In the genomic region with DNA sequence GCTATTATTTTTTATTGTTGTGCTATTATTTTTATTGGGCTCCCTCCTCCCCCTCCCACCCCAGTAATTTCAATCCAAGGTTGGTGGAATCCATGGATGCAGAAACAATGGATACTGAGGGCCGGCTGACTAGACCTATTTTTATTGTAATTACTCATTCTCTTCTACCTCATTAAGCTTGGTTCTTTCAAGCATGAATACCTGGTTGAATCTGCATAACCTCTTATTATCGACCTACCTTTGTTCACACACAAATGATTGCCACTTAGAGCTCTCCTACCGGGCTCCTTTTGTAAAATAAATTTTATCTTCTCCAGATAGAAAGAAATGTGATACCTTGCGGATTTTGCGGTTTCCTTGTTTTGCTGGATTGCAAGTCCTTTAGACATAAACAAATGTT, we compare ENCODE assay signal across 13 cellular contexts. TPM values are rescaled to one million over a fixed set of nuclear protein-coding genes. Genes with fewer than 3 reads are reported as not detected.
DNase-seq lines count a peak whose midpoint lies in the region; ATAC-seq, FAIRE-seq and TF ChIP-seq lines count a peak whose summit lies in the region.
"Had no signal": no experiment of that assay in that cellular context is flagged by ENCODE, and none has a peak within 500 bp of the region (broad histone marks: within the 10 kb centered on the region; RNA-seq: fewer than 3 reads in every experiment).

No MANE protein-coding gene starts in this region.

- H3K27ac Mint-ChIP-seq in activated CD8-positive, alpha-beta T cell treated with anti-CD3 and anti-CD28 coated beads for 36 hours = peak overlapping the region; percentile 73
- H3K27ac Mint-ChIP-seq in activated CD8-positive, alpha-beta T cell treated with anti-CD3 and anti-CD28 coated beads, Interleukin-2, amount 10 ng/mL, durations not matched to agents 7 days and 5 days = no peak overlapping the region

- no peak for TF ChIP-seq CTCF in activated CD8-positive, alpha-beta T cell treated with anti-CD3 and anti-CD28 coated beads for 36 hours (IDR thresholded peaks at IDR 0.05)
- TF ChIP-seq CTCF in RWPE2 (IDR thresholded peaks at IDR 0.05; ENCODE audit: poor library complexity, severe bottlenecking) (no peak), thyroid gland (IDR thresholded peaks at IDR 0.05) (no peak)

- peaks cover 73% of the 10 kb centered on the region for H3K4me1 Mint-ChIP-seq in activated CD8-positive, alpha-beta T cell treated with anti-CD3 and anti-CD28 coated beads for 36 hours (ENCODE audit: low read depth)
- H3K4me1 Mint-ChIP-seq in activated CD8-positive, alpha-beta T cell treated with anti-CD3 and anti-CD28 coated beads, Interleukin-2, amount 10 ng/mL, durations not matched to agents 7 days and 5 days (ENCODE audit: low read depth) = peaks cover 48% of the 10 kb centered on the region

- POLR2A ChIA-PET in activated CD8-positive, alpha-beta T cell treated with anti-CD3 and anti-CD28 coated beads for 36 hours (lab: Charles Lee) = interaction anchor here (1.2 kb wide), 1 partner anchor 19 kb away, joined by 3 read pairs; no protein-coding TSS in a partner anchor
- POLR2A ChIA-PET in activated CD8-positive, alpha-beta T cell treated with anti-CD3 and anti-CD28 coated beads, Interleukin-2, amount 10 ng/mL, durations not matched to agents 7 days and 5 days (lab: Charles Lee) = no interaction called here

- H3K27me3 Mint-ChIP-seq in activated CD8-positive, alpha-beta T cell treated with anti-CD3 and anti-CD28 coated beads for 36 hours = no peaks in the 10 kb centered on the region
- no peaks in the 10 kb centered on the region for H3K27me3 Mint-ChIP-seq in activated CD8-positive, alpha-beta T cell treated with anti-CD3 and anti-CD28 coated beads, Interleukin-2, amount 10 ng/mL, durations not matched to agents 7 days and 5 days (ENCODE audit: low read depth)

- no peak for ATAC-seq in activated CD8-positive, alpha-beta T cell treated with anti-CD3 and anti-CD28 coated beads for 36 hours
- no peak for ATAC-seq in activated CD8-positive, alpha-beta T cell treated with anti-CD3 and anti-CD28 coated beads, Interleukin-2, amount 10 ng/mL, durations not matched to agents 7 days and 5 days
- ATAC-seq in RWPE2 (ENCODE audit: low read depth) = no peak
- ATAC-seq in HG02588 (IDR thresholded peaks at IDR 0.05; ENCODE audit: unreplicated experiment) = no peak
- ATAC-seq: left cardiac atrium had no signal

- peaks cover 50% of the 10 kb centered on the region for H3K4me1 ChIP-seq in RWPE2 (ENCODE audit: insufficient read depth, poor library complexity, severe bottlenecking)
- H3K4me1 ChIP-seq in thyroid gland = peaks cover 29 to 54% of the 10 kb centered on the region in 2 donors

- TF ChIP-seq POLR2A in thyroid gland (IDR thresholded peaks at IDR 0.05) = no peak

- H3K36me3 ChIP-seq in RWPE2 (ENCODE audit: low read depth) = no peaks in the 10 kb centered on the region
- H3K36me3 ChIP-seq in thyroid gland = no peaks in the 10 kb centered on the region

- H3K4me3 ChIP-seq in RWPE2 (ENCODE audit: severe bottlenecking) (no peak overlapping the region), thyroid gland (replicated peaks in 1 of 3) (no peak overlapping the region)

- H3K9me3 ChIP-seq in RWPE2 (ENCODE audit: severe bottlenecking) = no peaks in the 10 kb centered on the region
- no peaks in the 10 kb centered on the region for H3K9me3 ChIP-seq in thyroid gland

- no peak for DNase-seq in activated CD8-positive, alpha-beta T cell treated with anti-CD3 and anti-CD28 coated beads for 36 hours
- no peak for DNase-seq in activated CD8-positive, alpha-beta T cell treated with anti-CD3 and anti-CD28 coated beads, Interleukin-2, amount 10 ng/mL, durations not matched to agents 7 days and 5 days
- DNase-seq in RWPE2 (ENCODE audit: low spot score) (no peak), thyroid gland (no peak), 8988T (no peak), RPMI8226 (no peak)
- DNase-seq: left cardiac atrium; NCI-H1694 treated with DMSO at 0.1 percent for 48 hours; stimulated activated CD4-positive, alpha-beta T cell treated with anti-CD3 and anti-CD28 coated beads, Interleukin-2, amount 100 ng/mL, for 24 hours; stimulated activated naive CD4-positive, alpha-beta T cell had no signal

- H3K27me3 ChIP-seq in RWPE2 (ENCODE audit: insufficient read depth, poor library complexity, severe bottlenecking) (no peaks in the 10 kb centered on the region), thyroid gland (no peaks in the 10 kb centered on the region)

- intact Hi-C loops in activated CD8-positive, alpha-beta T cell treated with anti-CD3 and anti-CD28 coated beads for 36 hours (cut with micrococcal nuclease) = no loop called here
- intact Hi-C loops in thyroid gland (cut with DNase I) = loop anchor here (10.0 kb wide), 1 partner anchor 612 kb away; no protein-coding TSS in a partner anchor

- H3K9me3 Mint-ChIP-seq in activated CD8-positive, alpha-beta T cell treated with anti-CD3 and anti-CD28 coated beads for 36 hours = no peaks in the 10 kb centered on the region
- no peaks in the 10 kb centered on the region for H3K9me3 Mint-ChIP-seq in activated CD8-positive, alpha-beta T cell treated with anti-CD3 and anti-CD28 coated beads, Interleukin-2, amount 10 ng/mL, durations not matched to agents 7 days and 5 days (ENCODE audit: insufficient read depth)
- H3K9me3 Mint-ChIP-seq: neural crest cell had no signal

- peak overlapping the region; percentile 95 for H3K27ac ChIP-seq in RWPE2 (ENCODE audit: poor library complexity, severe bottlenecking)
- H3K27ac ChIP-seq in thyroid gland = peak overlapping the region; percentile 1 to 58 (median 34)

- no peaks in the 10 kb centered on the region for H3K36me3 Mint-ChIP-seq in activated CD8-positive, alpha-beta T cell treated with anti-CD3 and anti-CD28 coated beads for 36 hours (ENCODE audit: low read depth)
- H3K36me3 Mint-ChIP-seq in activated CD8-positive, alpha-beta T cell treated with anti-CD3 and anti-CD28 coated beads, Interleukin-2, amount 10 ng/mL, durations not matched to agents 7 days and 5 days (ENCODE audit: low read depth) = no peaks in the 10 kb centered on the region

- peak; percentile 84 for FAIRE-seq in islet of Langerhans (lab: Jason Lieb, UNC)

- 63 to 65% methylated on average over 5 of the region's 5 CpGs for WGBS in thyroid gland, 2 donors

- H3K4me3 Mint-ChIP-seq in activated CD8-positive, alpha-beta T cell treated with anti-CD3 and anti-CD28 coated beads for 36 hours = no peak overlapping the region
- H3K4me3 Mint-ChIP-seq in activated CD8-positive, alpha-beta T cell treated with anti-CD3 and anti-CD28 coated beads, Interleukin-2, amount 10 ng/mL, durations not matched to agents 7 days and 5 days = no peak overlapping the region
- H3K4me3 Mint-ChIP-seq: neural crest cell had no signal

- CTCF ChIA-PET in activated CD8-positive, alpha-beta T cell treated with anti-CD3 and anti-CD28 coated beads for 36 hours (lab: Charles Lee) = interaction anchor here (3.1 kb wide), 1 partner anchor 179 kb away, joined by 17 read pairs; no protein-coding TSS in a partner anchor
- CTCF ChIA-PET in activated CD8-positive, alpha-beta T cell treated with anti-CD3 and anti-CD28 coated beads, Interleukin-2, amount 10 ng/mL, durations not matched to agents 7 days and 5 days (lab: Charles Lee) = interaction anchor here (0.9 to 12.9 kb wide), 5 partner anchors 35 to 176 kb away, joined by 3 to 207 read pairs (median 3); no protein-coding TSS in a partner anchor

RNA-seq across cellular contexts. Expression of a gene that starts 31.6 kb away (rescaled TPM):
- total RNA-seq in activated CD8-positive, alpha-beta T cell treated with anti-CD3 and anti-CD28 coated beads for 36 hours = 1 to 10 TPM; 3.8 to 4.0 TPM
- total RNA-seq in activated CD8-positive, alpha-beta T cell treated with anti-CD3 and anti-CD28 coated beads, Interleukin-2, amount 10 ng/mL, durations not matched to agents 7 days and 5 days = 1 to 10 TPM; 7.1 to 7.5 TPM
- 10 to 100 TPM; 46.8 to 74.9 (median 56.5) TPM for total RNA-seq in thyroid gland

RNA-seq across cellular contexts. Expression of a gene that starts 31.8 kb away (rescaled TPM):
- total RNA-seq in activated CD8-positive, alpha-beta T cell treated with anti-CD3 and anti-CD28 coated beads for 36 hours = 10 to 100 TPM; 23.6 to 32.0 TPM
- total RNA-seq in activated CD8-positive, alpha-beta T cell treated with anti-CD3 and anti-CD28 coated beads, Interleukin-2, amount 10 ng/mL, durations not matched to agents 7 days and 5 days = 10 to 100 TPM; 23.9 to 24.9 TPM
- 10 to 100 TPM; 24.2 to 45.0 (median 37.7) TPM for total RNA-seq in thyroid gland

Comparison
In these comparisons a context has a peak if more than half of its experiments do, and no peak if none do; other contexts are left out.
1. RNA of a gene that starts 31.6 kb away (total RNA-seq): 46.8 to 74.9 TPM in thyroid gland; 7.1 to 7.5 TPM in activated CD8-positive, alpha-beta T cell treated with anti-CD3 and anti-CD28 coated beads, Interleukin-2, amount 10 ng/mL, durations not matched to agents 7 days and 5 days and 3.8 to 4.0 TPM in activated CD8-positive, alpha-beta T cell treated with anti-CD3 and anti-CD28 coated beads for 36 hours; every median in the first group is over 4 times any median in the second.